Comparison of ENCODE assay signal across 8 cellular contexts in genomic region chr19:55257461-55258411, GRCh38. TPM values are rescaled to one million over a fixed set of nuclear protein-coding genes. Genes with fewer than 3 reads are reported as not detected.
DNase-seq lines count a peak whose midpoint lies in the region; ATAC-seq and TF ChIP-seq lines count a peak whose summit lies in the region.

No MANE protein-coding gene starts in this region.

- no peak for TF ChIP-seq CTCF in mammary epithelial cell (conservative IDR thresholded peaks at IDR 0.05 in 1 of 2, IDR thresholded peaks at IDR 0.05 in 1 of 2; ENCODE audit: extremely low read depth in 1 of 2, insufficient read depth in 1 of 2, low read depth in 1 of 2, low read length in 2 of 2)
- no peak for TF ChIP-seq CTCF in thoracic aorta (IDR thresholded peaks at IDR 0.05)

- no peaks in the 10 kb centered on the region for H3K27me3 Mint-ChIP-seq in activated naive CD4-positive, alpha-beta T cell treated with anti-CD3 and anti-CD28 coated beads for 36 hours (ENCODE audit: low read depth)
- H3K27me3 Mint-ChIP-seq in memory B cell = no peaks in the 10 kb centered on the region

- H3K4me1 Mint-ChIP-seq in activated naive CD4-positive, alpha-beta T cell treated with anti-CD3 and anti-CD28 coated beads for 36 hours (ENCODE audit: low read depth) = peaks cover 28% of the 10 kb centered on the region
- peaks cover 46% of the 10 kb centered on the region for H3K4me1 Mint-ChIP-seq in memory B cell

- BruUV-seq in mammary epithelial cell (replicated peaks; lab: Mats Ljungman, UMichigan) = no TSS peak

- peak overlapping the region; percentile 75 for H3K9ac ChIP-seq in mammary epithelial cell (ENCODE audit: insufficient read depth, low read length)

- H3K4me1 ChIP-seq in mammary epithelial cell (ENCODE audit: insufficient read depth, low read length) = peaks cover 28% of the 10 kb centered on the region
- H3K4me1 ChIP-seq in thoracic aorta (ENCODE audit: control insufficient read depth in 1 of 2, low read depth in 2 of 2) = peaks cover 41 to 58% of the 10 kb centered on the region in 2 donors

- dilution Hi-C loops in mammary epithelial cell (cut with HindIII; ENCODE audit: low sequenced_read_pairs) = no loop called here

- H3K4me3 ChIP-seq in mammary epithelial cell (replicated peaks in 1 of 3; ENCODE audit: insufficient read depth in 1 of 3, low read depth in 2 of 3, low read length in 3 of 3) = peak overlapping the region; percentile 82 to 95 (median 94)
- H3K4me3 ChIP-seq in thoracic aorta = peak overlapping the region; percentile 94

- peaks cover 4% of the 10 kb centered on the region for H4K20me1 ChIP-seq in mammary epithelial cell (ENCODE audit: insufficient read depth, low read length)

- no peaks in the 10 kb centered on the region for H3K27me3 ChIP-seq in mammary epithelial cell (ENCODE audit: insufficient read depth, low read length)
- no peaks in the 10 kb centered on the region for H3K27me3 ChIP-seq in thoracic aorta (replicated peaks; ENCODE audit: insufficient read depth)

- DNase-seq in activated naive CD4-positive, alpha-beta T cell treated with anti-CD3 and anti-CD28 coated beads for 36 hours = peak; percentile 56
- no peak for DNase-seq in activated naive CD4-positive, alpha-beta T cell (lab: John Stamatoyannopoulos, UW)
- DNase-seq in OCI-M1 (lab: John Stamatoyannopoulos, UW) (peak; percentile 52), mammary epithelial cell (peak; percentile 35), memory B cell (ENCODE audit: low spot score in 2 of 2) (peak in 1 of 2 donors; percentile 46), thoracic aorta (ENCODE audit: low spot score) (no peak), GM19240 (ENCODE audit: insufficient read length, low spot score) (no peak), mesenteric fat pad (ENCODE audit: low spot score) (no peak)

- H3K4me2 ChIP-seq in mammary epithelial cell (ENCODE audit: insufficient read depth, low read depth, low read length) = peak overlapping the region; percentile 95

- H3K9me3 ChIP-seq in mammary epithelial cell (replicated peaks; ENCODE audit: insufficient read depth, low read length) (no peaks in the 10 kb centered on the region), thoracic aorta (no peaks in the 10 kb centered on the region)

- H3K36me3 Mint-ChIP-seq in activated naive CD4-positive, alpha-beta T cell treated with anti-CD3 and anti-CD28 coated beads for 36 hours (ENCODE audit: low read depth) = peaks cover 43% of the 10 kb centered on the region
- H3K36me3 Mint-ChIP-seq in memory B cell = peaks cover 5% of the 10 kb centered on the region

- ATAC-seq in memory B cell (ENCODE audit: low read depth) (no peak), thoracic aorta (ENCODE audit: insufficient number of reproducible peaks, low FRiP score, low read depth) (no peak)

- in situ Hi-C loops in mammary epithelial cell (cut with MboI; ENCODE audit: low sequenced_read_pairs in 2 of 2) = no loop called here

- H3K4me3 Mint-ChIP-seq in activated naive CD4-positive, alpha-beta T cell treated with anti-CD3 and anti-CD28 coated beads for 36 hours = peak overlapping the region; percentile 88
- H3K4me3 Mint-ChIP-seq in memory B cell = peak overlapping the region; percentile 97

- H3K27ac ChIP-seq in mammary epithelial cell (ENCODE audit: insufficient read depth, low read depth, low read length) = peak overlapping the region; percentile 72
- peak overlapping the region; percentile 11 to 37 for H3K27ac ChIP-seq in thoracic aorta

- no peaks in the 10 kb centered on the region for H3K36me3 ChIP-seq in mammary epithelial cell (ENCODE audit: insufficient read depth, low read length)
- H3K36me3 ChIP-seq in thoracic aorta = peaks cover 3% of the 10 kb centered on the region

- H3K79me2 ChIP-seq in mammary epithelial cell (ENCODE audit: insufficient read depth, low read length) = peaks cover 61% of the 10 kb centered on the region

- intact Hi-C loops in activated naive CD4-positive, alpha-beta T cell treated with anti-CD3 and anti-CD28 coated beads for 36 hours (cut with micrococcal nuclease) = loop anchor here (2.0 to 10.0 kb wide), 5 partner anchors 79 to 1123 kb away; partner anchors contain the start of genes CNOT3, ZNF580, ZNF581 and ZNF787
- intact Hi-C loops in mammary epithelial cell (cut with micrococcal nuclease) = loop anchor here (2.0 to 5.0 kb wide), 2 partner anchors 81 to 110 kb away; partner anchors contain the start of genes KMT5C and TNNT1

- WGBS in mammary epithelial cell (ENCODE audit: low coverage, missing lambda C conversion rate) = 4% methylated on average over 11 of the region's 49 CpGs

- peak overlapping the region; percentile 99 for H3K27ac Mint-ChIP-seq in activated naive CD4-positive, alpha-beta T cell treated with anti-CD3 and anti-CD28 coated beads for 36 hours
- peak overlapping the region; percentile 95 for H3K27ac Mint-ChIP-seq in memory B cell

- peak overlapping the region; percentile 9 for H2AFZ ChIP-seq in mammary epithelial cell (ENCODE audit: low read depth, low read length)

- no peaks in the 10 kb centered on the region for H3K9me3 Mint-ChIP-seq in activated naive CD4-positive, alpha-beta T cell treated with anti-CD3 and anti-CD28 coated beads for 36 hours
- H3K9me3 Mint-ChIP-seq in memory B cell = no peaks in the 10 kb centered on the region

- CTCF ChIA-PET in activated naive CD4-positive, alpha-beta T cell treated with anti-CD3 and anti-CD28 coated beads for 36 hours (lab: Charles Lee) = interaction anchor here (0.6 to 2.4 kb wide), 5 partner anchors 35 to 247 kb away, joined by 3 to 7 read pairs (median 4); no protein-coding TSS in a partner anchor
- CTCF ChIA-PET in mammary epithelial cell (lab: Charles Lee; ENCODE audit: low non-redundant PET) = interaction anchor here (0.7 kb wide), 1 partner anchor 80 kb away, joined by 3 read pairs; no protein-coding TSS in a partner anchor

RNA-seq across cellular contexts. Expression of gene PPP6R1, which starts 1.1 kb away (rescaled TPM):
- 100 to 1,000 TPM; 166 to 174 TPM for total RNA-seq in activated naive CD4-positive, alpha-beta T cell treated with anti-CD3 and anti-CD28 coated beads for 36 hours
- 10 to 100 TPM; 28.3 to 74.2 TPM for total RNA-seq in mammary epithelial cell
- polyA plus RNA-seq in mammary epithelial cell = 50.8 TPM
- 115 TPM for polyA minus RNA-seq in mammary epithelial cell
- total RNA-seq in thoracic aorta = 10 to 100 TPM; 46.7 to 52.3 TPM
- 49.4 TPM for total RNA-seq in mesenteric fat pad

RNA-seq across cellular contexts. Expression of gene HSPBP1, which starts 22.2 kb away (rescaled TPM):
- total RNA-seq in activated naive CD4-positive, alpha-beta T cell treated with anti-CD3 and anti-CD28 coated beads for 36 hours = 10 to 100 TPM; 44.3 to 45.0 TPM
- 10 to 100 TPM; 27.5 to 42.9 TPM for total RNA-seq in mammary epithelial cell
- polyA plus RNA-seq in mammary epithelial cell = 36.7 TPM
- 19.2 TPM for polyA minus RNA-seq in mammary epithelial cell
- 10 to 100 TPM; 26.8 to 26.9 TPM for total RNA-seq in thoracic aorta
- total RNA-seq in mesenteric fat pad = 20.2 TPM

RNA-seq across cellular contexts. Expression of gene BRSK1, which starts 26.1 kb away (rescaled TPM):
- 1 to 10 TPM; 1.4 to 2.2 TPM for total RNA-seq in activated naive CD4-positive, alpha-beta T cell treated with anti-CD3 and anti-CD28 coated beads for 36 hours
- total RNA-seq in mammary epithelial cell = 1 to 10 TPM; 1.5 to 4.2 TPM
- polyA plus RNA-seq in mammary epithelial cell = 0.27 TPM
- 0.36 TPM for polyA minus RNA-seq in mammary epithelial cell
- 10 to 100 TPM; 10.8 to 16.7 TPM for total RNA-seq in thoracic aorta
- 1.2 TPM for total RNA-seq in mesenteric fat pad

RNA-seq across cellular contexts. Expression of gene TMEM86B, which starts 29.2 kb away (rescaled TPM):
- 1 to 10 TPM; 6.1 to 6.8 TPM for total RNA-seq in activated naive CD4-positive, alpha-beta T cell treated with anti-CD3 and anti-CD28 coated beads for 36 hours
- total RNA-seq in mammary epithelial cell (1 to 10 TPM; 1.7 to 3.6 TPM), thoracic aorta (1 to 10 TPM; 2.4 to 4.8 TPM), mesenteric fat pad (1.6 TPM)
- 1.0 TPM for polyA plus RNA-seq in mammary epithelial cell
- polyA minus RNA-seq in mammary epithelial cell = 1.1 TPM

RNA-seq across cellular contexts. Expression of gene PTPRH, which starts 48.4 kb away (rescaled TPM):
- not detected for total RNA-seq in activated naive CD4-positive, alpha-beta T cell treated with anti-CD3 and anti-CD28 coated beads for 36 hours
- total RNA-seq in mammary epithelial cell = under 1 TPM in 1 of 2 donors, not detected in 1; 0.38 TPM
- polyA plus RNA-seq in mammary epithelial cell = 0.12 TPM
- not detected for polyA minus RNA-seq in mammary epithelial cell
- 1 to 10 TPM in 1 of 2 donors, under 1 TPM in 1; 0.14 to 1.1 TPM for total RNA-seq in thoracic aorta
- 1.00 TPM for total RNA-seq in mesenteric fat pad

Comparison
In these comparisons a context has a peak if more than half of its experiments do, and no peak if none do; other contexts are left out.
1. DNase-seq: peak in activated naive CD4-positive, alpha-beta T cell treated with anti-CD3 and anti-CD28 coated beads for 36 hours (single experiment), OCI-M1 (single experiment) and mammary epithelial cell (single experiment); none in activated naive CD4-positive, alpha-beta T cell (0 of 4), thoracic aorta (single experiment), GM19240 (single experiment) and mesenteric fat pad (single experiment).